ENCODE assay signal across 10 cellular contexts in the genomic region with DNA sequence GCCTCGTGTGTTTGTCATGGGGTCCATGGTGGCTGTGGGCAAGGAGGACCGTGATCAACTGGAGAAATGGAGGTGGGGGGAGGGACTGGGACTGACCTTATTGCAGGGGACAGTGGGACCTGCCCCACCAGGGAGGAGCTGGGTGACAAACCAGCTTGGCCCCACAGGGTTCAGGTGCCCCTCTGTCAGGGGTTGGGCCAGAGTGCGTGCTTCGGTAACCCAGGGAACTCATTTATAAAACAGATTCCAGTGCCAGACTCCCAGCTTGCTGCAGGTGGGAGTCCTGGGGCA.
DNase-seq lines count a peak whose midpoint lies in the region; ATAC-seq and TF ChIP-seq lines count a peak whose summit lies in the region.
"Had no signal": no experiment of that assay in that cellular context is flagged by ENCODE, and none has a peak within 500 bp of the region (broad histone marks: within the 10 kb centered on the region; RNA-seq: fewer than 3 reads in every experiment).

No MANE protein-coding gene starts in this region.

- H3K9me3 ChIP-seq in HUES64 (ENCODE audit: insufficient read depth, low read depth, low read length) = no peaks in the 10 kb centered on the region
- no peaks in the 10 kb centered on the region for H3K9me3 ChIP-seq in WERI-Rb-1 (ENCODE audit: severe bottlenecking)
- peaks cover 7% of the 10 kb centered on the region for H3K9me3 ChIP-seq in mesenchymal stem cell (ENCODE audit: control insufficient read depth, low read length)
- H3K9me3 ChIP-seq in tibial artery = peaks cover 0 to 6% (median 5%) of the 10 kb centered on the region in 3 donors
- H3K9me3 ChIP-seq: lower lobe of right lung, suprapubic skin had no signal

- DNase-seq in WERI-Rb-1 (no peak), mesenchymal stem cell (no peak), tibial artery (no peak), NCI-H2029 treated with DMSO at 0.1 percent for 48 hours (lab: John Stamatoyannopoulos, UW) (no peak), NCI-H1417 (lab: John Stamatoyannopoulos, UW) (no peak)

- no peak overlapping the region for H4K91ac ChIP-seq in mesenchymal stem cell (ENCODE audit: low read length)

- no peak overlapping the region for H3K4me3 ChIP-seq in HUES64 (ENCODE audit: low read length)
- no peak overlapping the region for H3K4me3 ChIP-seq in WERI-Rb-1 (ENCODE audit: low read depth, low read length)
- H3K4me3 ChIP-seq in mesenchymal stem cell (ENCODE audit: insufficient read depth in 1 of 2, low read depth in 1 of 2, low read length in 2 of 2) = no peak overlapping the region
- no peak overlapping the region for H3K4me3 ChIP-seq in tibial artery
- H3K4me3 ChIP-seq: GM12878, lower lobe of right lung, suprapubic skin had no signal

- H2BK5ac ChIP-seq in mesenchymal stem cell (ENCODE audit: low read depth, low read length, poor library complexity, severe bottlenecking) = no peak overlapping the region

- H3K79me1 ChIP-seq in mesenchymal stem cell (replicated peaks; ENCODE audit: low read length, poor library complexity, severe bottlenecking) = no peaks in the 10 kb centered on the region

- H3K36me3 ChIP-seq in HUES64 (ENCODE audit: insufficient read depth, low read length) (no peaks in the 10 kb centered on the region), WERI-Rb-1 (no peaks in the 10 kb centered on the region), mesenchymal stem cell (ENCODE audit: control insufficient read depth in 1 of 2, insufficient read depth in 2 of 2, low read depth in 1 of 2, low read length in 2 of 2) (no peaks in the 10 kb centered on the region), tibial artery (no peaks in the 10 kb centered on the region)
- H3K36me3 ChIP-seq: lower lobe of right lung, suprapubic skin had no signal

- no peak overlapping the region for H3K14ac ChIP-seq in mesenchymal stem cell (ENCODE audit: low read length in 2 of 2)

- no peak for ATAC-seq in HG02763 (IDR thresholded peaks at IDR 0.05; ENCODE audit: unreplicated experiment)

- H3K4me2 ChIP-seq in mesenchymal stem cell (ENCODE audit: low read length, poor library complexity, severe bottlenecking) = no peak overlapping the region

- peak overlapping the region in 1 of 2 experiments; percentile 62 for H3K18ac ChIP-seq in mesenchymal stem cell (ENCODE audit: low read depth in 1 of 2, low read length in 2 of 2)

- no peak overlapping the region for H2AFZ ChIP-seq in mesenchymal stem cell (ENCODE audit: low read depth, low read length)

- H3K23ac ChIP-seq in mesenchymal stem cell (ENCODE audit: low read length in 2 of 2) = no peak overlapping the region

- H3K4ac ChIP-seq in mesenchymal stem cell (ENCODE audit: low read depth in 1 of 2, low read length in 2 of 2) = peak overlapping the region in 1 of 2 experiments; percentile 75

- H2BK15ac ChIP-seq in mesenchymal stem cell (ENCODE audit: low read depth, poor library complexity, severe bottlenecking) = no peak overlapping the region

- H2BK12ac ChIP-seq in mesenchymal stem cell (ENCODE audit: low read length in 2 of 2) = peak overlapping the region in 1 of 2 experiments; percentile 37

- 67% methylated on average over 4 of the region's 4 CpGs for WGBS in HUES64
- WGBS in mesenchymal stem cell = 43% methylated on average over 4 of the region's 4 CpGs

- H3K9ac ChIP-seq in HUES64 (ENCODE audit: low read depth, low read length) (0 out of 2 replicates have a peak overlapping the region, but pooled peaks have one; percentile 26), mesenchymal stem cell (ENCODE audit: low read length) (no peak overlapping the region)

- no peaks in the 10 kb centered on the region for H3K27me3 ChIP-seq in HUES64 (ENCODE audit: insufficient read depth, low read length)
- no peaks in the 10 kb centered on the region for H3K27me3 ChIP-seq in WERI-Rb-1 (ENCODE audit: insufficient read depth, low read depth, severe bottlenecking)
- peaks cover 0 to 65% of the 10 kb centered on the region in 2 experiments for H3K27me3 ChIP-seq in mesenchymal stem cell (ENCODE audit: control insufficient read depth in 1 of 2, insufficient read depth in 1 of 2, low read length in 2 of 2)
- no peaks in the 10 kb centered on the region for H3K27me3 ChIP-seq in tibial artery
- H3K27me3 ChIP-seq: suprapubic skin had no signal

- H2BK120ac ChIP-seq in mesenchymal stem cell (ENCODE audit: low read depth, low read length) = no peak overlapping the region

- TF ChIP-seq CTCF in WERI-Rb-1 (IDR thresholded peaks at IDR 0.05; ENCODE audit: low read depth, low read length) (no peak), tibial artery (IDR thresholded peaks at IDR 0.05) (no peak)

- H4K8ac ChIP-seq in mesenchymal stem cell (ENCODE audit: low read length) = peak overlapping the region; percentile 69

- H3K27ac ChIP-seq in HUES64 (ENCODE audit: low read depth, low read length) (no peak overlapping the region), WERI-Rb-1 (peak overlapping the region; percentile 42; the same call in 1 of the 2 replicates), mesenchymal stem cell (ENCODE audit: low read length, poor library complexity, severe bottlenecking) (no peak overlapping the region), tibial artery (peak overlapping the region; percentile 57 to 72)
- H3K27ac ChIP-seq: lower lobe of right lung, suprapubic skin had no signal

- no peak overlapping the region for H2AK5ac ChIP-seq in mesenchymal stem cell (ENCODE audit: low read length, severe bottlenecking)

- intact Hi-C loops in tibial artery (cut with DNase I; ENCODE audit: low total_unique reads) = loop anchor here (5.0 to 10.0 kb wide), 5 partner anchors 283 to 929 kb away; a partner anchor contains a TSS

- H3K4me1 ChIP-seq in HUES64 (ENCODE audit: insufficient read depth, low read length) (peaks cover 5% of the 10 kb centered on the region; the same call in 1 of the 2 replicates), mesenchymal stem cell (ENCODE audit: control insufficient read depth, insufficient read depth, low read depth, low read length) (peaks cover 19% of the 10 kb centered on the region), tibial artery (peaks cover 0 to 54% (median 21%) of the 10 kb centered on the region in 4 donors)

Comparison
In these comparisons a context has a peak if more than half of its experiments do, and no peak if none do; other contexts are left out.
1. H3K27ac ChIP-seq: peak in WERI-Rb-1 (single experiment) and tibial artery (2 of 2); none in HUES64 (single experiment) and mesenchymal stem cell (single experiment).